ENCODE assay signal across 11 cellular contexts in the genomic region with DNA sequence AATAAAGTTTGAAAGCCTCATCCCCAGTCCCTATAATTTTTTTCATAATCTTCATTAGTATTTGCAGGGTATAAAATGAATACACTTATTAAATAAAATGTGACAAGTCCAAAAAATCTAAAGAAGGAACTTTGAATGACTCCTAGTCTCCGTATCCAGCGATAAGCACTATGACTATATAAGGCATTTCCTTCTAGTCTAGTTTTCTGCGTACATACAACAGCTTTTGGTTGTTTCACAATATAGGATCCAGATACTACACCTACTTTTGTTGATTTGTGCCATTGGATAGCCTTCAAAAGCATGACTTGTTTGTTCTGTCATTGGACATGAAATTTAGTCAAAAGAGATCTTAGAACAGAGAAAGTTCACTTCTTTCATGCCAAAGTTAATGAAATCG.
"Had no signal": no experiment of that assay in that cellular context is flagged by ENCODE, and none has a peak within 500 bp of the region (broad histone marks: within the 10 kb centered on the region; RNA-seq: fewer than 3 reads in every experiment).

No MANE protein-coding gene starts in this region.

- H3K9ac ChIP-seq: GM23248 had no signal

- H3K4me3 ChIP-seq: GM23248, GM23338, HAP-1 had no signal

- ATAC-seq: GM23338, HCT116 had no signal

- H3K36me3 ChIP-seq: HAP-1 had no signal

- H2AFZ ChIP-seq: GM23248, GM23338 had no signal

- H3K4me2 ChIP-seq: GM23338 had no signal

- FAIRE-seq: H1, H54 had no signal

- H3K9me3 ChIP-seq: HAP-1 had no signal

- DNase-seq: GM23248, GOT3, H7, H9, HCEC 1CT, HFFc6 had no signal

- H3K4me1 ChIP-seq: HAP-1 had no signal

- H3K27ac ChIP-seq: GM23248 had no signal
